In the genomic region with DNA sequence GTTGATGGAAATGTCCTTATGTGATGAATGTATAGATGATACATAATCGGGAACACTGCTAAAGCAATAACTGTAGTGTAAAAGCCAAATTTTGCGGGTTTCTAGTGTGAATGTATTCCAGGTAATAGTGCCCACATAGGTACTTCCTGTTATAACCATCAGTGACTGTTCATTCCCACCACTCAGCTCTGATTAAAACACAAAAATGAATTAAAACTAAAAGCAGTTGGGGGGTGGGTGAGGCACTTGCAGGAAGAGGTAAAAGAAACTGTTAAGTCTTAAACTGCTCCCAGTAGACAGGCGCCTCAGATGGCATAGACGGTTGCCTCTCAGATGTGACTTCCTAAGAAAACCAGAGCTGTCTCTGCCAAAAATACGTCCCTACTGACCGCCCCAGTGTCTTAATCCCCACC, we compare ENCODE assay signal across 8 cellular contexts. TPM values are rescaled to one million over a fixed set of nuclear protein-coding genes. Genes with fewer than 3 reads are reported as not detected.
A peak's percentile ranks its signal among the peaks of the same experiment; 100 is the strongest.
DNase-seq lines count a peak whose midpoint lies in the region; ATAC-seq and TF ChIP-seq lines count a peak whose summit lies in the region.

No MANE protein-coding gene starts in this region.

- H3K27me3 Mint-ChIP-seq in CD14-positive monocyte (ENCODE audit: low read depth in 3 of 3) (no peaks in the 10 kb centered on the region), brain (peaks cover 4% of the 10 kb centered on the region), neural progenitor cell (ENCODE audit: insufficient read depth, low read depth) (peaks cover 4% of the 10 kb centered on the region)

- H2AFZ ChIP-seq in neural progenitor cell (replicated peaks): no peak overlapping the region

- no peak overlapping the region for H3K27ac ChIP-seq in neural progenitor cell

- H3K4me3 ChIP-seq in MG63 (peak overlapping the region; percentile 72), neural progenitor cell (peak overlapping the region; percentile 73)

- H3K36me3 Mint-ChIP-seq in CD14-positive monocyte (peaks cover 18 to 24% of the 10 kb centered on the region in 2 donors), brain (no peaks in the 10 kb centered on the region), neural progenitor cell (peaks cover 6% of the 10 kb centered on the region)

- H3K9me3 Mint-ChIP-seq in CD14-positive monocyte: peaks cover 0 to 8% (median 0%) of the 10 kb centered on the region in 7 donors
- peaks cover 0 to 3% (median 0%) of the 10 kb centered on the region in 5 experiments for H3K9me3 Mint-ChIP-seq in brain
- H3K9me3 Mint-ChIP-seq in neural progenitor cell: no peaks in the 10 kb centered on the region

- H3K9me3 ChIP-seq in MG63: no peaks in the 10 kb centered on the region
- H3K9me3 ChIP-seq in neural progenitor cell (ENCODE audit: low read depth): no peaks in the 10 kb centered on the region

- H3K4me1 Mint-ChIP-seq in CD14-positive monocyte (peaks cover 65% of the 10 kb centered on the region), brain (peaks cover 31% of the 10 kb centered on the region), neural progenitor cell (peaks cover 11% of the 10 kb centered on the region)

- H4K20me1 ChIP-seq in neural progenitor cell (ENCODE audit: low read depth): no peaks in the 10 kb centered on the region

- no peak for ATAC-seq in HG02759 (IDR thresholded peaks at IDR 0.05; ENCODE audit: unreplicated experiment)

- H3K4me2 ChIP-seq in neural progenitor cell: peak overlapping the region; percentile 89

- H3K4me3 Mint-ChIP-seq in CD14-positive monocyte (peak overlapping the region in 1 of 2 donors; percentile 79), brain (peak overlapping the region; percentile 86 to 91 (median 89)), neural progenitor cell (peak overlapping the region; percentile 90)

- peaks cover 13% of the 10 kb centered on the region for H3F3A ChIP-seq in neural progenitor cell (ENCODE audit: low read depth)

- H3K27ac Mint-ChIP-seq in CD14-positive monocyte: peak overlapping the region; percentile 94 to 99 (median 98)
- H3K27ac Mint-ChIP-seq in brain: peak overlapping the region in 4 of 5 experiments; percentile 82 to 94 (median 94)
- peak overlapping the region; percentile 46 for H3K27ac Mint-ChIP-seq in neural progenitor cell

- intact Hi-C loops in CD14-positive monocyte (cut with micrococcal nuclease): loop anchor here (2.0 to 5.0 kb wide), 3 partner anchors 80 to 95 kb away; no protein-coding TSS in a partner anchor

- H3K4me1 ChIP-seq in neural progenitor cell: peaks cover 11% of the 10 kb centered on the region

- TF ChIP-seq CTCF in CD14-positive monocyte (IDR thresholded peaks at IDR 0.05): no peak
- no peak for TF ChIP-seq CTCF in brain (conservative IDR thresholded peaks at IDR 0.05)
- no peak for TF ChIP-seq CTCF in neural progenitor cell (IDR thresholded peaks at IDR 0.05)

- DNase-seq in CD14-positive monocyte (ENCODE audit: low spot score) (no peak), MG63 (no peak), neural progenitor cell (ENCODE audit: low spot score) (no peak), NCI-H2227 treated with DMSO at 0.1 percent for 48 hours (lab: John Stamatoyannopoulos, UW) (no peak), NCI-H2081 treated with DMSO at 0.1 percent for 48 hours (lab: John Stamatoyannopoulos, UW) (no peak), amniotic stem cell (lab: John Stamatoyannopoulos, UW) (no peak)

- H3K9ac ChIP-seq in neural progenitor cell: no peak overlapping the region

- H3K36me3 ChIP-seq in MG63 (no peaks in the 10 kb centered on the region; the same call in 1 of the 2 replicates), neural progenitor cell (no peaks in the 10 kb centered on the region)

- no peaks in the 10 kb centered on the region for H3K27me3 ChIP-seq in MG63
- H3K27me3 ChIP-seq in neural progenitor cell: no peaks in the 10 kb centered on the region

- peaks cover 37% of the 10 kb centered on the region for H3K79me2 ChIP-seq in neural progenitor cell (ENCODE audit: low read depth)

RNA-seq across cellular contexts. Expression of a gene that starts 0.9 kb away (rescaled TPM):
- polyA plus RNA-seq in CD14-positive monocyte: 100 to 1,000 TPM in 1 of 2 donors, 10 to 100 TPM in 1; 76.4 to 129 TPM
- total RNA-seq in MG63 (2014; rRNA removed; shearing (Covaris generic); ENCODE audit: low replicate concordance): 72.8 and 225 TPM in 2 replicates
- polyA plus RNA-seq in brain (ENCODE audit: insufficient read depth, low read depth, low replicate concordance): 21.0 TPM
- 26.7 and 28.9 TPM in 2 replicates for total RNA-seq in neural progenitor cell (ENCODE audit: low replicate concordance)

Comparison
In these comparisons a context has a peak if more than half of its experiments do, and no peak if none do; other contexts are left out.
1. H3K27ac Mint-ChIP-seq: peak in every context shown above with its lines; median percentile 98 in CD14-positive monocyte; 94 in brain; 46 in neural progenitor cell.